Comparison of ENCODE assay signal across 12 cellular contexts in the genomic region with DNA sequence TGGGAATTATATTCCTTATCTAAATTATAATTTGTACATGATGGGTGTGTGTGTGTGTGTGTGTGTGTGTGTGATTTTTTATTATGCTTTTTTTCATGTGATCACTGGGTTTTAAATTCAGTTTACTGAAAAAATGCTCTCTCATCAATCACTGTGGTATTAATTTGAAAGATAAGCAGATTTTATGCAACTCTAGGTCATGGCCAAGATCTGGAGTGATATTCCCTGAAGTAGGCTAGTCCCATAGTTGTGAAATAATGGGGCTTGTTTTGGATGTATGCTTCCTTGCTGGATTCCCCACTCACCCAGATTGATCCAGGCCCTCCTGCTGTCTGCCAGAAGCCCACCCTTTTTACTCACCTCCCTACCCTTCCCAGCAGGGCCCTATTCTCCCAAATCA.
"Had no signal": no experiment of that assay in that cellular context is flagged by ENCODE, and none has a peak within 500 bp of the region (broad histone marks: within the 10 kb centered on the region; RNA-seq: fewer than 3 reads in every experiment).

No MANE protein-coding gene starts in this region.

- H3K36me3 ChIP-seq: brain microvascular endothelial cell, tibial nerve had no signal

- H3K36me3 Mint-ChIP-seq: natural killer cell treated with Interleukin-12 subunit alpha and Interleukin-12 subunit beta and Interleukin-15 and Interleukin-18, amount 100 ng/mL, for 72 hours; WTC11 had no signal

- H3K27me3 ChIP-seq: brain microvascular endothelial cell, tibial nerve had no signal

- H3K4me3 Mint-ChIP-seq: activated CD4-positive, alpha-beta T cell treated with anti-CD3 and anti-CD28 coated beads, Interleukin-2, amount 10 ng/mL, durations not matched to agents 24 days and 14 days; activated naive CD4-positive, alpha-beta T cell treated with anti-CD3 and anti-CD28 coated beads, Interleukin-2, amount 50 U/mL, for 24 hours; natural killer cell treated with Interleukin-12 subunit alpha and Interleukin-12 subunit beta and Interleukin-15 and Interleukin-18, amount 100 ng/mL, for 72 hours; T-helper 17 cell; WTC11 had no signal

- H3K9me3 Mint-ChIP-seq: activated CD4-positive, alpha-beta T cell treated with anti-CD3 and anti-CD28 coated beads, Interleukin-2, amount 10 ng/mL, durations not matched to agents 24 days and 14 days; activated naive CD4-positive, alpha-beta T cell treated with anti-CD3 and anti-CD28 coated beads, Interleukin-2, amount 50 U/mL, for 24 hours; natural killer cell treated with Interleukin-12 subunit alpha and Interleukin-12 subunit beta and Interleukin-15 and Interleukin-18, amount 100 ng/mL, for 72 hours; WTC11 had no signal

- ATAC-seq: natural killer cell treated with Interleukin-12 subunit alpha and Interleukin-12 subunit beta and Interleukin-15 and Interleukin-18, amount 100 ng/mL, for 72 hours; T-helper 17 cell had no signal

- H3K9me3 ChIP-seq: SK-N-SH, tibial nerve had no signal

- H3K27me3 Mint-ChIP-seq: activated CD4-positive, alpha-beta T cell treated with anti-CD3 and anti-CD28 coated beads, Interleukin-2, amount 10 ng/mL, durations not matched to agents 24 days and 14 days; activated naive CD4-positive, alpha-beta T cell treated with anti-CD3 and anti-CD28 coated beads, Interleukin-2, amount 50 U/mL, for 24 hours; natural killer cell treated with Interleukin-12 subunit alpha and Interleukin-12 subunit beta and Interleukin-15 and Interleukin-18, amount 100 ng/mL, for 72 hours; T-helper 17 cell had no signal

- H3K4me3 ChIP-seq: skin epidermis, tibial nerve had no signal

- H3K27ac Mint-ChIP-seq: activated CD4-positive, alpha-beta T cell treated with anti-CD3 and anti-CD28 coated beads, Interleukin-2, amount 10 ng/mL, durations not matched to agents 24 days and 14 days; activated naive CD4-positive, alpha-beta T cell treated with anti-CD3 and anti-CD28 coated beads, Interleukin-2, amount 50 U/mL, for 24 hours; natural killer cell treated with Interleukin-12 subunit alpha and Interleukin-12 subunit beta and Interleukin-15 and Interleukin-18, amount 100 ng/mL, for 72 hours; T-helper 17 cell had no signal

- H3K4me1 Mint-ChIP-seq: activated naive CD4-positive, alpha-beta T cell treated with anti-CD3 and anti-CD28 coated beads, Interleukin-2, amount 50 U/mL, for 24 hours had no signal

- H3K27ac ChIP-seq: brain microvascular endothelial cell, skin epidermis had no signal

- DNase-seq: activated CD4-positive, alpha-beta T cell treated with anti-CD3 and anti-CD28 coated beads, Interleukin-2, amount 10 ng/mL, durations not matched to agents 24 days and 14 days; activated CD8-positive, alpha-beta memory T cell treated with anti-CD3 and anti-CD28 coated beads for 24 hours; amniotic stem cell; brain microvascular endothelial cell; mammary epithelial cell; T-helper 17 cell had no signal
